In the genomic region with DNA sequence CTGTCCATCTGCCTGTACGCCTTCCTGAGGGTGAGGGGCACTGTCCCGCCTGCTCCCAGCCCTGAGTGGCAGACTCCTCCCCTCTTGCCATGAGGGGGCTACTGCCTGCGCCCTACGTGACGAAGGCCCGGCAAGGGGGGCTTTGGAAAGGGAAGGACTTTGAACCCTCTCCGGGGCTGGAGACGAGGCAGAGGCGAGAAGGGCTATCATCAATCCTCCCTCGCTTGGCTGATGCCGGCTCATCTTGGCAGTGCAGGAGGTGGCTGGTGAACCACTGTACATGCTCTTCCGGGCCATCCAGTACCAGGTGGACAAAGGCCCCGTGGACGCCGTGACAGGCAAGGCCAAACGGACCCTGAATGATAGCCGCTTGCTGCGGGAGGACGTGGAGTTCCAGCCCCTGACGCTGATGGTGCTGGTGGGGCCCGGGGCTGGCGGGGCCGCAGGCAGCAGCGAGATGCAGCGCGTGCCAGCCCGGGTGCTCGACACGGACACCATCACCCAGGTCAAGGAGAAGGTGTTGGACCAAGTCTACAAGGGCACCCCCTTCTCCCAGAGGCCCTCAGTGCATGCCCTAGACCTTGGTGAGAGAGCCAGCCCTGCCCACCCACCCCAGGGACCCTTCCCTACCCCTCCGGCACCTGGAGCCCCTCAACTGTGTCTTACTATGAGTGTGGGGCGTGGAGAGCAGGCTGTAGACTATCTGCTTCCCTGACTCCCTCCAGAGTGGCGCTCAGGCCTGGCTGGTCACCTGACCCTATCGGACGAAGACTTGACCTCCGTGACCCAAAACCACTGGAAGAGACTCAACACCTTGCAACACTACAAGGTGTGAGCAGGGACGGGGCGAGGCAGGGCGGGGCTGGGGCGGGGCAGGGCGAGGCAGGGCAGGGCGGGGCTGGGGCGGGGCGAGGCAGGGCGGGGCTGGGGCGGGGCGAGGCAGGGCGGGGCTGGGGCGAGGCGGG, we compare ENCODE assay signal across 20 cellular contexts. TPM values are rescaled to one million over a fixed set of nuclear protein-coding genes. Genes with fewer than 3 reads are reported as not detected.
DNase-seq lines count a peak whose midpoint lies in the region; ATAC-seq and TF ChIP-seq lines count a peak whose summit lies in the region.
"Had no signal": no experiment of that assay in that cellular context is flagged by ENCODE, and none has a peak within 500 bp of the region (broad histone marks: within the 10 kb centered on the region; RNA-seq: fewer than 3 reads in every experiment).

No MANE protein-coding gene starts in this region.

- 88 to 97% (median 90%) methylated on average over 17 to 45 of the region's 49 CpGs for WGBS in heart left ventricle, 4 donors
- WGBS in sigmoid colon, 2 donors = 82 to 88% methylated on average over 42 to 44 of the region's 49 CpGs
- 95 to 97% methylated on average over 5 to 37 of the region's 49 CpGs for WGBS in endodermal cell (ENCODE audit: insufficient coverage in 1 of 2, insufficient read length in 1 of 2), 2 experiments

- TF ChIP-seq EP300 in sigmoid colon (IDR thresholded peaks at IDR 0.05) = no peak

- H3K36me3 Mint-ChIP-seq in endodermal cell (ENCODE audit: low read depth) = no peaks in the 10 kb centered on the region
- peaks cover 2% of the 10 kb centered on the region for H3K36me3 Mint-ChIP-seq in activated T-helper 1 cell treated with anti-CD3 and anti-CD28 coated beads, Interleukin-12 subunit alpha, Interleukin-12 subunit beta, Interleukin-2, Interleukin-4 antibody, amounts not matched to agents 30 ng/mL and 10 ng/mL and 1 ng/mL, durations not matched to agents 14 hours and 24 hours and 36 hours (ENCODE audit: low read depth)
- H3K36me3 Mint-ChIP-seq: activated naive CD8-positive, alpha-beta T cell treated with anti-CD3 and anti-CD28 coated beads for 36 hours; CD4-positive, CD25-positive, alpha-beta regulatory T cell had no signal

- H3K4me1 ChIP-seq in heart left ventricle = peaks cover 0 to 9% (median 2%) of the 10 kb centered on the region in 12 donors
- peaks cover 9% of the 10 kb centered on the region for H3K4me1 ChIP-seq in left ventricle myocardium inferior
- no peaks in the 10 kb centered on the region for H3K4me1 ChIP-seq in RWPE2 (ENCODE audit: insufficient read depth, poor library complexity, severe bottlenecking)
- H3K4me1 ChIP-seq in sigmoid colon = peaks cover 0 to 12% (median 10%) of the 10 kb centered on the region in 4 donors
- H3K4me1 ChIP-seq in endodermal cell (ENCODE audit: control insufficient read depth, insufficient read depth, low read length) = no peaks in the 10 kb centered on the region
- H3K4me1 ChIP-seq: testis had no signal

- peaks cover 37% of the 10 kb centered on the region for H3K9me3 Mint-ChIP-seq in endodermal cell
- H3K9me3 Mint-ChIP-seq in activated T-helper 1 cell treated with anti-CD3 and anti-CD28 coated beads, Interleukin-12 subunit alpha, Interleukin-12 subunit beta, Interleukin-2, Interleukin-4 antibody, amounts not matched to agents 30 ng/mL and 10 ng/mL and 1 ng/mL, durations not matched to agents 14 hours and 24 hours and 36 hours = no peaks in the 10 kb centered on the region
- H3K9me3 Mint-ChIP-seq: activated naive CD8-positive, alpha-beta T cell treated with anti-CD3 and anti-CD28 coated beads for 36 hours; T-helper 1 cell treated with Interleukin-12 subunit alpha and Interleukin-12 subunit beta and Interleukin-4 antibody, amounts not matched to agents 30 μg/mL and 1 μg/mL, for 36 hours had no signal

- H3K9ac ChIP-seq in endodermal cell (ENCODE audit: extremely low read depth, low read length, poor library complexity, severe bottlenecking) = no peak overlapping the region

- H3K4me3 Mint-ChIP-seq in endodermal cell = no peak overlapping the region
- H3K4me3 Mint-ChIP-seq in activated T-helper 1 cell treated with anti-CD3 and anti-CD28 coated beads, Interleukin-12 subunit alpha, Interleukin-12 subunit beta, Interleukin-2, Interleukin-4 antibody, amounts not matched to agents 30 ng/mL and 10 ng/mL and 1 ng/mL, durations not matched to agents 14 hours and 24 hours and 36 hours = no peak overlapping the region
- H3K4me3 Mint-ChIP-seq: activated naive CD8-positive, alpha-beta T cell treated with anti-CD3 and anti-CD28 coated beads for 36 hours; CD4-positive, CD25-positive, alpha-beta regulatory T cell; T-helper 1 cell treated with Interleukin-12 subunit alpha and Interleukin-12 subunit beta and Interleukin-4 antibody, amounts not matched to agents 30 μg/mL and 1 μg/mL, for 36 hours had no signal

- H3K27ac ChIP-seq in heart left ventricle = no peak overlapping the region
- no peak overlapping the region for H3K27ac ChIP-seq in left ventricle myocardium inferior (replicated peaks)
- H3K27ac ChIP-seq in RWPE2 (ENCODE audit: poor library complexity, severe bottlenecking) = no peak overlapping the region
- H3K27ac ChIP-seq in sigmoid colon = no peak overlapping the region
- H3K27ac ChIP-seq in endodermal cell (ENCODE audit: low read depth, low read length) = no peak overlapping the region
- H3K27ac ChIP-seq: brain microvascular endothelial cell, testis, VCaP had no signal

- no peaks in the 10 kb centered on the region for H3K27me3 Mint-ChIP-seq in endodermal cell (ENCODE audit: insufficient read depth)
- peaks cover 2% of the 10 kb centered on the region for H3K27me3 Mint-ChIP-seq in activated T-helper 1 cell treated with anti-CD3 and anti-CD28 coated beads, Interleukin-12 subunit alpha, Interleukin-12 subunit beta, Interleukin-2, Interleukin-4 antibody, amounts not matched to agents 30 ng/mL and 10 ng/mL and 1 ng/mL, durations not matched to agents 14 hours and 24 hours and 36 hours (ENCODE audit: insufficient read depth)
- H3K27me3 Mint-ChIP-seq: activated naive CD8-positive, alpha-beta T cell treated with anti-CD3 and anti-CD28 coated beads for 36 hours had no signal

- ATAC-seq in heart left ventricle = no peak
- no peak for ATAC-seq in RWPE2 (ENCODE audit: low read depth)
- ATAC-seq: right cardiac atrium had no signal

- H3K27me3 ChIP-seq in heart left ventricle (peaks cover 0 to 18% (median 0%) of the 10 kb centered on the region in 9 donors), left ventricle myocardium inferior (ENCODE audit: low read depth) (no peaks in the 10 kb centered on the region), RWPE2 (ENCODE audit: insufficient read depth, poor library complexity, severe bottlenecking) (no peaks in the 10 kb centered on the region), sigmoid colon (peaks cover 0 to 3% (median 0%) of the 10 kb centered on the region in 3 donors), endodermal cell (ENCODE audit: control insufficient read depth, insufficient read depth, low read length, poor library complexity, severe bottlenecking) (no peaks in the 10 kb centered on the region)
- H3K27me3 ChIP-seq: brain microvascular endothelial cell, testis had no signal

- intact Hi-C loops in heart left ventricle (cut with DNase I) = no loop called here
- intact Hi-C loops in left ventricle myocardium inferior (cut with micrococcal nuclease) = no loop called here
- intact Hi-C loops in sigmoid colon (cut with DNase I) = no loop called here
- intact Hi-C loops in activated T-helper 1 cell treated with anti-CD3 and anti-CD28 coated beads, Interleukin-12 subunit alpha, Interleukin-12 subunit beta, Interleukin-2, Interleukin-4 antibody, amounts not matched to agents 30 ng/mL and 10 ng/mL and 1 ng/mL, durations not matched to agents 14 hours and 24 hours and 36 hours (cut with micrococcal nuclease) = no loop called here

- TF ChIP-seq CTCF in heart left ventricle (IDR thresholded peaks at IDR 0.05) (no peak), left ventricle myocardium inferior (IDR thresholded peaks at IDR 0.05; ENCODE audit: borderline replicate concordance) (no peak), RWPE2 (IDR thresholded peaks at IDR 0.05; ENCODE audit: poor library complexity, severe bottlenecking) (no peak), sigmoid colon (IDR thresholded peaks at IDR 0.05) (no peak), endodermal cell (conservative IDR thresholded peaks at IDR 0.05) (no peak)

- H3K27ac Mint-ChIP-seq in endodermal cell = no peak overlapping the region
- no peak overlapping the region for H3K27ac Mint-ChIP-seq in activated T-helper 1 cell treated with anti-CD3 and anti-CD28 coated beads, Interleukin-12 subunit alpha, Interleukin-12 subunit beta, Interleukin-2, Interleukin-4 antibody, amounts not matched to agents 30 ng/mL and 10 ng/mL and 1 ng/mL, durations not matched to agents 14 hours and 24 hours and 36 hours
- H3K27ac Mint-ChIP-seq: activated naive CD8-positive, alpha-beta T cell treated with anti-CD3 and anti-CD28 coated beads for 36 hours; CD4-positive, CD25-positive, alpha-beta regulatory T cell; T-helper 1 cell treated with Interleukin-12 subunit alpha and Interleukin-12 subunit beta and Interleukin-4 antibody, amounts not matched to agents 30 μg/mL and 1 μg/mL, for 36 hours had no signal

- H3K4me1 Mint-ChIP-seq in endodermal cell = no peaks in the 10 kb centered on the region
- no peaks in the 10 kb centered on the region for H3K4me1 Mint-ChIP-seq in activated T-helper 1 cell treated with anti-CD3 and anti-CD28 coated beads, Interleukin-12 subunit alpha, Interleukin-12 subunit beta, Interleukin-2, Interleukin-4 antibody, amounts not matched to agents 30 ng/mL and 10 ng/mL and 1 ng/mL, durations not matched to agents 14 hours and 24 hours and 36 hours (ENCODE audit: low read depth)
- H3K4me1 Mint-ChIP-seq: activated naive CD8-positive, alpha-beta T cell treated with anti-CD3 and anti-CD28 coated beads for 36 hours had no signal

- DNase-seq in heart left ventricle (peak in 4 of 5 donors; percentile 3 to 22 (median 14)), left ventricle myocardium inferior (no peak), RWPE2 (ENCODE audit: low spot score) (peak; percentile 34), sigmoid colon (peak; percentile 45), endodermal cell (no peak)
- no peak for DNase-seq in activated T-helper 1 cell treated with anti-CD3 and anti-CD28 coated beads, Interleukin-12 subunit alpha, Interleukin-12 subunit beta, Interleukin-2, Interleukin-4 antibody, amounts not matched to agents 30 ng/mL and 10 ng/mL and 1 ng/mL, durations not matched to agents 14 hours and 24 hours and 36 hours (ENCODE audit: low spot score)
- DNase-seq: activated CD4-positive, alpha-beta T cell treated with anti-CD3 and anti-CD28 coated beads, Interleukin-2, amount 50 U/mL, for 48 hours; activated naive CD8-positive, alpha-beta T cell treated with anti-CD3 and anti-CD28 coated beads for 36 hours; activated T-cell treated with anti-CD3 and anti-CD28 coated beads, Interleukin-2, amount 50 U/mL, for 1 hour; brain microvascular endothelial cell; CD4-positive, CD25-positive, alpha-beta regulatory T cell; Kasumi-1; NCI-H1092 treated with DMSO at 0.1 percent for 48 hours; NCI-H524 treated with DMSO at 0.1 percent for 48 hours; occipital lobe; SIG-M5; testis had no signal

- TF ChIP-seq POLR2A in heart left ventricle (IDR thresholded peaks at IDR 0.05) (no peak), sigmoid colon (IDR thresholded peaks at IDR 0.05) (no peak)

- no peaks in the 10 kb centered on the region for H3K36me3 ChIP-seq in heart left ventricle
- no peaks in the 10 kb centered on the region for H3K36me3 ChIP-seq in left ventricle myocardium inferior
- no peaks in the 10 kb centered on the region for H3K36me3 ChIP-seq in RWPE2 (ENCODE audit: low read depth)
- peaks cover 0 to 41% (median 9%) of the 10 kb centered on the region in 4 donors for H3K36me3 ChIP-seq in sigmoid colon
- H3K36me3 ChIP-seq in endodermal cell (ENCODE audit: control insufficient read depth, insufficient read depth, low read length) = no peaks in the 10 kb centered on the region
- H3K36me3 ChIP-seq: brain microvascular endothelial cell had no signal

- no peak overlapping the region for H3K4me3 ChIP-seq in heart left ventricle
- no peak overlapping the region for H3K4me3 ChIP-seq in left ventricle myocardium inferior
- H3K4me3 ChIP-seq in RWPE2 (ENCODE audit: severe bottlenecking) = no peak overlapping the region
- H3K4me3 ChIP-seq in sigmoid colon = no peak overlapping the region
- H3K4me3 ChIP-seq in endodermal cell (ENCODE audit: low read length) = no peak overlapping the region
- H3K4me3 ChIP-seq: testis had no signal

- H3K9me3 ChIP-seq in heart left ventricle (no peaks in the 10 kb centered on the region), left ventricle myocardium inferior (replicated peaks) (no peaks in the 10 kb centered on the region), RWPE2 (ENCODE audit: severe bottlenecking) (no peaks in the 10 kb centered on the region), sigmoid colon (no peaks in the 10 kb centered on the region), endodermal cell (ENCODE audit: control insufficient read depth, low read length) (no peaks in the 10 kb centered on the region)
- H3K9me3 ChIP-seq: testis had no signal

RNA-seq across cellular contexts. Expression of a gene that starts 4.9 kb away (rescaled TPM):
- total RNA-seq in heart left ventricle (10 to 100 TPM; 31.9 to 49.7 (median 38.9) TPM), left ventricle myocardium inferior (52.8 TPM), sigmoid colon (10 to 100 TPM in 1 of 4 donors, 1 to 10 TPM in 3; 2.1 to 13.0 (median 6.9) TPM), endodermal cell (not detected)
- polyA plus RNA-seq in heart left ventricle (10 to 100 TPM in 1 of 2 donors, 1 to 10 TPM in 1; 8.8 to 39.8 TPM), sigmoid colon (under 1 TPM in 1 of 3 donors, not detected in 2; 0.31 TPM)
- polyA plus RNA-seq in endodermal cell (2013, experiment 1 of 2) = 0.32 TPM
- polyA plus RNA-seq in endodermal cell (2013, experiment 2 of 2) = not detected
- total RNA-seq in activated T-helper 1 cell treated with anti-CD3 and anti-CD28 coated beads, Interleukin-12 subunit alpha, Interleukin-12 subunit beta, Interleukin-2, Interleukin-4 antibody, amounts not matched to agents 30 ng/mL and 10 ng/mL and 1 ng/mL, durations not matched to agents 14 hours and 24 hours and 36 hours = not detected in 2 replicates
- total RNA-seq: activated naive CD8-positive, alpha-beta T cell treated with anti-CD3 and anti-CD28 coated beads for 36 hours; CD4-positive, CD25-positive, alpha-beta regulatory T cell had no signal
- polyA plus RNA-seq: CD4-positive, CD25-positive, alpha-beta regulatory T cell had no signal

RNA-seq across cellular contexts. Expression of a gene that starts 11.9 kb away (rescaled TPM):
- total RNA-seq in heart left ventricle (1 to 10 TPM; 1.6 to 8.6 (median 3.5) TPM), left ventricle myocardium inferior (2.9 TPM), sigmoid colon (10 to 100 TPM in 3 of 4 donors, 1 to 10 TPM in 1; 9.2 to 50.1 (median 25.7) TPM), endodermal cell (1 to 10 TPM; 1.1 TPM)
- polyA plus RNA-seq in heart left ventricle (1 to 10 TPM in 1 of 2 donors, under 1 TPM in 1; 0.51 to 2.8 TPM), sigmoid colon (1 to 10 TPM in 1 of 3 donors, under 1 TPM in 1, not detected in 1; 0.60 to 2.2 TPM)
- 4.5 TPM for polyA plus RNA-seq in endodermal cell (2013, experiment 1 of 2)
- polyA plus RNA-seq in endodermal cell (2013, experiment 2 of 2) = 2.6 TPM
- 0.21 and 0.81 TPM in 2 replicates for total RNA-seq in activated T-helper 1 cell treated with anti-CD3 and anti-CD28 coated beads, Interleukin-12 subunit alpha, Interleukin-12 subunit beta, Interleukin-2, Interleukin-4 antibody, amounts not matched to agents 30 ng/mL and 10 ng/mL and 1 ng/mL, durations not matched to agents 14 hours and 24 hours and 36 hours
- polyA plus RNA-seq: CD4-positive, CD25-positive, alpha-beta regulatory T cell had no signal

RNA-seq across cellular contexts. Expression of a gene that starts 18.3 kb away (rescaled TPM):
- total RNA-seq in heart left ventricle = 100 to 1,000 TPM in 2 of 9 donors, 10 to 100 TPM in 7; 58.1 to 162 (median 71.2) TPM
- 10 to 100 TPM; 76.5 to 78.6 TPM for polyA plus RNA-seq in heart left ventricle
- total RNA-seq in left ventricle myocardium inferior = 72.5 TPM
- 10 to 100 TPM; 54.2 to 89.5 (median 62.7) TPM for total RNA-seq in sigmoid colon
- 10 to 100 TPM; 66.7 to 85.3 (median 76.5) TPM for polyA plus RNA-seq in sigmoid colon
- 10 to 100 TPM; 39.5 to 45.0 TPM for total RNA-seq in endodermal cell
- polyA plus RNA-seq in endodermal cell (2013, experiment 1 of 2) = 53.1 TPM
- polyA plus RNA-seq in endodermal cell (2013, experiment 2 of 2) = 48.6 TPM
- 68.4 and 69.7 TPM in 2 replicates for total RNA-seq in activated T-helper 1 cell treated with anti-CD3 and anti-CD28 coated beads, Interleukin-12 subunit alpha, Interleukin-12 subunit beta, Interleukin-2, Interleukin-4 antibody, amounts not matched to agents 30 ng/mL and 10 ng/mL and 1 ng/mL, durations not matched to agents 14 hours and 24 hours and 36 hours

RNA-seq across cellular contexts. Expression of a gene that starts 18.6 kb away (rescaled TPM):
- total RNA-seq in heart left ventricle (100 to 1,000 TPM; 119 to 225 (median 135) TPM), left ventricle myocardium inferior (123 TPM), sigmoid colon (100 to 1,000 TPM; 143 to 177 (median 156) TPM), endodermal cell (100 to 1,000 TPM; 220 to 236 TPM)
- polyA plus RNA-seq in heart left ventricle (100 to 1,000 TPM; 306 to 307 TPM), sigmoid colon (100 to 1,000 TPM; 327 to 494 (median 405) TPM)
- 275 TPM for polyA plus RNA-seq in endodermal cell (2013, experiment 1 of 2)
- 267 TPM for polyA plus RNA-seq in endodermal cell (2013, experiment 2 of 2)
- total RNA-seq in activated T-helper 1 cell treated with anti-CD3 and anti-CD28 coated beads, Interleukin-12 subunit alpha, Interleukin-12 subunit beta, Interleukin-2, Interleukin-4 antibody, amounts not matched to agents 30 ng/mL and 10 ng/mL and 1 ng/mL, durations not matched to agents 14 hours and 24 hours and 36 hours = 281 and 285 TPM in 2 replicates

RNA-seq across cellular contexts. Expression of a gene that starts 51.3 kb away (rescaled TPM):
- 10 to 100 TPM; 13.5 to 25.6 (median 17.6) TPM for total RNA-seq in heart left ventricle
- 10 to 100 TPM; 12.9 to 13.5 TPM for polyA plus RNA-seq in heart left ventricle
- 16.0 TPM for total RNA-seq in left ventricle myocardium inferior
- 10 to 100 TPM; 11.0 to 21.3 (median 18.3) TPM for total RNA-seq in sigmoid colon
- 10 to 100 TPM in 1 of 3 donors, 1 to 10 TPM in 2; 1.8 to 12.8 (median 3.2) TPM for polyA plus RNA-seq in sigmoid colon
- total RNA-seq in endodermal cell = 10 to 100 TPM; 17.9 to 18.2 TPM
- 12.6 TPM for polyA plus RNA-seq in endodermal cell (2013, experiment 1 of 2)
- 15.8 TPM for polyA plus RNA-seq in endodermal cell (2013, experiment 2 of 2)
- total RNA-seq in activated T-helper 1 cell treated with anti-CD3 and anti-CD28 coated beads, Interleukin-12 subunit alpha, Interleukin-12 subunit beta, Interleukin-2, Interleukin-4 antibody, amounts not matched to agents 30 ng/mL and 10 ng/mL and 1 ng/mL, durations not matched to agents 14 hours and 24 hours and 36 hours = 8.4 TPM in 2 replicates

Comparison
In these comparisons a context has a peak if more than half of its experiments do, and no peak if none do; other contexts are left out.
1. DNase-seq: peak in heart left ventricle (4 of 5), RWPE2 (single experiment) and sigmoid colon (single experiment); none in left ventricle myocardium inferior (single experiment), endodermal cell (single experiment) and activated T-helper 1 cell treated with anti-CD3 and anti-CD28 coated beads, Interleukin-12 subunit alpha, Interleukin-12 subunit beta, Interleukin-2, Interleukin-4 antibody, amounts not matched to agents 30 ng/mL and 10 ng/mL and 1 ng/mL, durations not matched to agents 14 hours and 24 hours and 36 hours (single experiment).